ENCODE assay signal across 1 cellular context in genomic region chr14:103314496-103315277, GRCh38.
TF ChIP-seq lines count a peak whose summit lies in the region.

No MANE protein-coding gene starts in this region.

TF ChIP-seq in HepG2, 621 proteins besides CTCF, POLR2A, EP300 and RAD21 (continued from another document and continues in another):
- TF ChIP-seq TFAP4 (IDR thresholded peaks at IDR 0.05; ENCODE audit: borderline replicate concordance, low read depth) (0 out of 2 replicates have a peak, but pooled peaks have one; percentile 57), SOX5 (CRISPR knock-in tag; IDR thresholded peaks at IDR 0.05; ENCODE audit: borderline replicate concordance) (0 out of 2 replicates have a peak, but pooled peaks have one; percentile 23), HIVEP1 (CRISPR knock-in tag; IDR thresholded peaks at IDR 0.05) (0 out of 2 replicates have a peak, but pooled peaks have one; percentile 23), ZNF788 (CRISPR knock-in tag; IDR thresholded peaks at IDR 0.05; ENCODE audit: borderline replicate concordance) (peak; percentile 48; the same call in 1 of the 2 replicates), HNRNPL (IDR thresholded peaks at IDR 0.05; ENCODE audit: low read depth, low read length) (0 out of 2 replicates have a peak, but pooled peaks have one; percentile 46), HDAC1 (CRISPR knock-in tag; IDR thresholded peaks at IDR 0.05) (0 out of 2 replicates have a peak, but pooled peaks have one; percentile 6), FOXK1 (CRISPR knock-in tag; IDR thresholded peaks at IDR 0.05; ENCODE audit: borderline replicate concordance, low read depth) (peak; percentile 68; the same call in 1 of the 2 replicates), TERF1 (CRISPR knock-in tag; IDR thresholded peaks at IDR 0.05) (no peak), POGZ (CRISPR knock-in tag; IDR thresholded peaks at IDR 0.05) (0 out of 2 replicates have a peak, but pooled peaks have one; percentile 13), HMG20A (CRISPR knock-in tag; IDR thresholded peaks at IDR 0.05; ENCODE audit: borderline replicate concordance) (0 out of 2 replicates have a peak, but pooled peaks have one; percentile 42), ERF (CRISPR knock-in tag; IDR thresholded peaks at IDR 0.05) (0 out of 2 replicates have a peak, but pooled peaks have one; percentile 20), BCL6 (CRISPR knock-in tag; IDR thresholded peaks at IDR 0.05) (peak; percentile 57), ZNF18 (CRISPR knock-in tag; IDR thresholded peaks at IDR 0.05; ENCODE audit: insufficient replicate concordance) (no peak), SOX13 (IDR thresholded peaks at IDR 0.05) (no peak), SOX13 (CRISPR knock-in tag; conservative IDR thresholded peaks at IDR 0.05 in 1 of 2, IDR thresholded peaks at IDR 0.05 in 1 of 2) (0 out of 4 replicates have a peak, but pooled peaks of 1 of the 2 experiments have one; percentile 19), TCF7L2 (IDR thresholded peaks at IDR 0.05; ENCODE audit: low read depth, low read length) (no peak), TEAD3 (CRISPR knock-in tag; optimal IDR thresholded peaks at IDR 0.05; ENCODE audit: borderline replicate concordance) (peak; percentile 30), HHEX (CRISPR knock-in tag; IDR thresholded peaks at IDR 0.05) (no peak), TRAFD1 (CRISPR knock-in tag; IDR thresholded peaks at IDR 0.05; ENCODE audit: borderline replicate concordance) (0 out of 2 replicates have a peak, but pooled peaks have one; percentile 37), SALL1 (CRISPR knock-in tag; IDR thresholded peaks at IDR 0.05) (peak; percentile 54), GRHL1 (CRISPR knock-in tag; conservative IDR thresholded peaks at IDR 0.05) (no peak), RXRB (CRISPR knock-in tag; IDR thresholded peaks at IDR 0.05; ENCODE audit: borderline replicate concordance) (peak; percentile 24; the same call in 1 of the 2 replicates), ELF3 (CRISPR knock-in tag; IDR thresholded peaks at IDR 0.05) (no peak), FOXA3 (CRISPR knock-in tag; IDR thresholded peaks at IDR 0.05) (peak; percentile 68; the same call in 1 of the 2 replicates), IRF2 (CRISPR knock-in tag; IDR thresholded peaks at IDR 0.05) (peak; percentile 39; the same call in 1 of the 2 replicates), MED8 (CRISPR knock-in tag; IDR thresholded peaks at IDR 0.05; ENCODE audit: insufficient replicate concordance) (no peak), SAP130 (CRISPR knock-in tag; IDR thresholded peaks at IDR 0.05; ENCODE audit: low read depth) (peak; percentile 59; the same call in 1 of the 2 replicates), DMAP1 (CRISPR knock-in tag; IDR thresholded peaks at IDR 0.05) (0 out of 2 replicates have a peak, but pooled peaks have one; percentile 14), ZSCAN5A (CRISPR knock-in tag; IDR thresholded peaks at IDR 0.05; ENCODE audit: borderline replicate concordance) (no peak), ZNF263 (CRISPR knock-in tag; IDR thresholded peaks at IDR 0.05) (no peak), MLLT10 (CRISPR knock-in tag; IDR thresholded peaks at IDR 0.05) (no peak), KDM2A (CRISPR knock-in tag; IDR thresholded peaks at IDR 0.05; ENCODE audit: borderline replicate concordance, low read depth) (peak; percentile 16; the same call in 1 of the 2 replicates), ZNF512B (CRISPR knock-in tag; IDR thresholded peaks at IDR 0.05; ENCODE audit: borderline replicate concordance) (0 out of 2 replicates have a peak, but pooled peaks have one; percentile 10), KMT2B (CRISPR knock-in tag; IDR thresholded peaks at IDR 0.05) (peak; percentile 9; the same call in 1 of the 2 replicates), ZNF12 (CRISPR knock-in tag; IDR thresholded peaks at IDR 0.05) (no peak), FOXA1 (IDR thresholded peaks at IDR 0.05) (no peak), FOXA1 (CRISPR knock-in tag; IDR thresholded peaks at IDR 0.05) (peak; percentile 74), FOXO1 (CRISPR knock-in tag; IDR thresholded peaks at IDR 0.05) (peak; percentile 57; the same call in 1 of the 2 replicates), ZNF850 (CRISPR knock-in tag; conservative IDR thresholded peaks at IDR 0.05) (no peak), TBX2 (CRISPR knock-in tag; IDR thresholded peaks at IDR 0.05; ENCODE audit: borderline replicate concordance) (0 out of 2 replicates have a peak, but pooled peaks have one; percentile 36), ZBTB10 (CRISPR knock-in tag; IDR thresholded peaks at IDR 0.05; ENCODE audit: borderline replicate concordance) (no peak), KDM5B (CRISPR knock-in tag; IDR thresholded peaks at IDR 0.05; ENCODE audit: borderline replicate concordance) (0 out of 2 replicates have a peak, but pooled peaks have one; percentile 40)
- TF ChIP-seq, protein P1, sequence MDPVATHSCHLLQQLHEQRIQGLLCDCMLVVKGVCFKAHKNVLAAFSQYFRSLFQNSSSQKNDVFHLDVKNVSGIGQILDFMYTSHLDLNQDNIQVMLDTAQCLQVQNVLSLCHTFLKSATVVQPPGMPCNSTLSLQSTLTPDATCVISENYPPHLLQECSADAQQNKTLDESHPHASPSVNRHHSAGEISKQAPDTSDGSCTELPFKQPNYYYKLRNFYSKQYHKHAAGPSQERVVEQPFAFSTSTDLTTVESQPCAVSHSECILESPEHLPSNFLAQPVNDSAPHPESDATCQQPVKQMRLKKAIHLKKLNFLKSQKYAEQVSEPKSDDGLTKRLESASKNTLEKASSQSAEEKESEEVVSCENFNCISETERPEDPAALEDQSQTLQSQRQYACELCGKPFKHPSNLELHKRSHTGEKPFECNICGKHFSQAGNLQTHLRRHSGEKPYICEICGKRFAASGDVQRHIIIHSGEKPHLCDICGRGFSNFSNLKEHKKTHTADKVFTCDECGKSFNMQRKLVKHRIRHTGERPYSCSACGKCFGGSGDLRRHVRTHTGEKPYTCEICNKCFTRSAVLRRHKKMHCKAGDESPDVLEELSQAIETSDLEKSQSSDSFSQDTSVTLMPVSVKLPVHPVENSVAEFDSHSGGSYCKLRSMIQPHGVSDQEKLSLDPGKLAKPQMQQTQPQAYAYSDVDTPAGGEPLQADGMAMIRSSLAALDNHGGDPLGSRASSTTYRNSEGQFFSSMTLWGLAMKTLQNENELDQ (CRISPR knock-in tag; IDR thresholded peaks at IDR 0.05; ENCODE audit: borderline replicate concordance) = no peak
- TF ChIP-seq, protein P2, sequence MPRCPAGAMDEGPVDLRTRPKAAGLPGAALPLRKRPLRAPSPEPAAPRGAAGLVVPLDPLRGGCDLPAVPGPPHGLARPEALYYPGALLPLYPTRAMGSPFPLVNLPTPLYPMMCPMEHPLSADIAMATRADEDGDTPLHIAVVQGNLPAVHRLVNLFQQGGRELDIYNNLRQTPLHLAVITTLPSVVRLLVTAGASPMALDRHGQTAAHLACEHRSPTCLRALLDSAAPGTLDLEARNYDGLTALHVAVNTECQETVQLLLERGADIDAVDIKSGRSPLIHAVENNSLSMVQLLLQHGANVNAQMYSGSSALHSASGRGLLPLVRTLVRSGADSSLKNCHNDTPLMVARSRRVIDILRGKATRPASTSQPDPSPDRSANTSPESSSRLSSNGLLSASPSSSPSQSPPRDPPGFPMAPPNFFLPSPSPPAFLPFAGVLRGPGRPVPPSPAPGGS (CRISPR knock-in tag; IDR thresholded peaks at IDR 0.05) = no peak
